In the genomic region with DNA sequence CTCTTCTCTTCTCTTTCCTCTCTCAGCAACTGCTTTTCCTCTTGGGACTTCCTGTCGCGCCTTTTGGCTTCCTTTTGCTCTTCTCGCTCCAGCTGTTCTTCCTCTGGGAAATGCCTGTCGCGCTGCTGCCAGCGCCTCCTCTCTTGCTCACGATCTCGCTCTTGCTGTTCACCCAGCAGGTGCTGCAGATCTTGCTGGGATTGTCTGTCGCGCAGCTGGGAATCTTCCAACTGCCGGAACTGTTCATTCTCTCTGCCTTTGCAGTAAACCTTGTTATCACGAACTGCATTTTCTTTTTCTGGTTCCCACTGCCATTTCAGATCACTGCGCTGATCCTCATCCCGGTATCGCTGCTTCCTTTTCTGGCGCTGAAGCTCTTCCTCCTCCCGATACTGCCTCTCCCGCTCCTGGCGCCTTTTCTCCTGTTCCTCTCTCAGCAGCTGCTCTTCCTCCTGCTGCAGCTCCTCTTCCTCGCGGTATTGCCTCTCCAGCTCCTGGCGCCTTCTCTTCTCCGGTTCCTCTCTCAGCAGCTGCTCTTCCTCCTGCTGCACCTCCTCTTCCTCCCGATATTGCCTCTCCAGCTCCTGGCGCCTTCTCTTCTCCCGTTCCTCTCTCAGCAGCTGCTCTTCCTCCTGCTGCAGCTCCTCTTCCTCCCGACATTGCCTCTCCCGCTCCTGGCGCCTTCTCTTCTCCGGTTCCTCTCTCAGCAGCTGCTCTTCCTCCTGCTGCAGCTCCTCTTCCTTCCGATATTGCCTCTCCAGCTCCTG, we compare ENCODE assay signal across 12 cellular contexts. TPM values are rescaled to one million over a fixed set of nuclear protein-coding genes. Genes with fewer than 3 reads are reported as not detected.
A peak's percentile ranks its signal among the peaks of the same experiment; 100 is the strongest.
DNase-seq lines count a peak whose midpoint lies in the region; ATAC-seq and TF ChIP-seq lines count a peak whose summit lies in the region.
"Had no signal": no experiment of that assay in that cellular context is flagged by ENCODE, and none has a peak within 500 bp of the region (broad histone marks: within the 10 kb centered on the region; RNA-seq: fewer than 3 reads in every experiment).

No MANE protein-coding gene starts in this region.

- no peak overlapping the region for H3K9ac ChIP-seq in iPS-15b (ENCODE audit: low read depth, low read length)

- H3K36me3 Mint-ChIP-seq in activated T-cell treated with anti-CD3 and anti-CD28 coated beads, Interleukin-2, amount 50 U/mL, for 24 hours (ENCODE audit: low read depth): no peaks in the 10 kb centered on the region
- no peaks in the 10 kb centered on the region for H3K36me3 Mint-ChIP-seq in activated T-cell treated with anti-CD3 and anti-CD28 coated beads, Interleukin-2, amount 50 U/mL, for 4 hours (ENCODE audit: insufficient read depth)
- H3K36me3 Mint-ChIP-seq: IgD-negative memory B cell had no signal

- H3K9me3 ChIP-seq in iPS-15b (ENCODE audit: control insufficient read depth, insufficient read depth, low read length) (peaks cover 4% of the 10 kb centered on the region), testis (no peaks in the 10 kb centered on the region)

- no peak overlapping the region for H3K27ac Mint-ChIP-seq in activated T-cell treated with anti-CD3 and anti-CD28 coated beads, Interleukin-2, amount 50 U/mL, for 24 hours

- no peaks in the 10 kb centered on the region for H3K4me1 Mint-ChIP-seq in activated T-cell treated with anti-CD3 and anti-CD28 coated beads, Interleukin-2, amount 50 U/mL, for 24 hours (ENCODE audit: low read depth)
- no peaks in the 10 kb centered on the region for H3K4me1 Mint-ChIP-seq in activated T-cell treated with anti-CD3 and anti-CD28 coated beads, Interleukin-2, amount 50 U/mL, for 4 hours (ENCODE audit: low read depth)

- intact Hi-C loops in testis (cut with DNase I; ENCODE audit: low total_unique reads): no loop called here

- H3K9me3 Mint-ChIP-seq in activated T-cell treated with anti-CD3 and anti-CD28 coated beads, Interleukin-2, amount 50 U/mL, for 24 hours: no peaks in the 10 kb centered on the region
- no peaks in the 10 kb centered on the region for H3K9me3 Mint-ChIP-seq in activated T-cell treated with anti-CD3 and anti-CD28 coated beads, Interleukin-2, amount 50 U/mL, for 4 hours
- H3K9me3 Mint-ChIP-seq: IgD-negative memory B cell had no signal

- peaks cover 5% of the 10 kb centered on the region for H3K27me3 Mint-ChIP-seq in activated T-cell treated with anti-CD3 and anti-CD28 coated beads, Interleukin-2, amount 50 U/mL, for 24 hours
- H3K27me3 Mint-ChIP-seq in activated T-cell treated with anti-CD3 and anti-CD28 coated beads, Interleukin-2, amount 50 U/mL, for 4 hours (ENCODE audit: low read depth): peaks cover 11% of the 10 kb centered on the region

- H3K4me1 ChIP-seq in iPS-15b (ENCODE audit: control insufficient read depth, insufficient read depth, low read length): no peaks in the 10 kb centered on the region
- peaks cover 11% of the 10 kb centered on the region for H3K4me1 ChIP-seq in testis

- WGBS in testis, 2 donors: 9 to 11% methylated on average over 31 of the region's 31 CpGs

- DNase-seq in activated T-cell treated with anti-CD3 and anti-CD28 coated beads, Interleukin-2, amount 50 U/mL, for 24 hours: peak; percentile 37
- DNase-seq in activated T-cell treated with anti-CD3 and anti-CD28 coated beads, Interleukin-2, amount 50 U/mL, for 4 hours: no peak
- DNase-seq in testis: peak; percentile 17
- DNase-seq in effector CD8-positive, alpha-beta T cell (lab: John Stamatoyannopoulos, UW): no peak
- DNase-seq: hippocampal formation had no signal

- TF ChIP-seq CTCF in VCaP (conservative IDR thresholded peaks at IDR 0.05): no peak
- TF ChIP-seq CTCF in testis (IDR thresholded peaks at IDR 0.05): no peak

- H3K27ac ChIP-seq in VCaP (peak overlapping the region; percentile 45; the same call in 1 of the 2 replicates), testis (no peak overlapping the region)
- H3K27ac ChIP-seq: WERI-Rb-1 had no signal

- ATAC-seq in activated T-cell treated with anti-CD3 and anti-CD28 coated beads, Interleukin-2, amount 50 U/mL, for 4 hours: no peak
- ATAC-seq in HG03196 (IDR thresholded peaks at IDR 0.05; ENCODE audit: unreplicated experiment) (no peak), GM21381 (IDR thresholded peaks at IDR 0.05; ENCODE audit: unreplicated experiment) (no peak)

- no peak for TF ChIP-seq POLR2A in testis (IDR thresholded peaks at IDR 0.05)

- H3K4me3 ChIP-seq in iPS-15b (ENCODE audit: low read depth, low read length) (peak overlapping the region; percentile 44), testis (peak overlapping the region in 1 of 2 donors; percentile 53)

- H3K27me3 ChIP-seq in iPS-15b (ENCODE audit: control insufficient read depth, insufficient read depth, low read length) (peaks cover 98% of the 10 kb centered on the region), testis (no peaks in the 10 kb centered on the region)

- H3K4me3 Mint-ChIP-seq in activated T-cell treated with anti-CD3 and anti-CD28 coated beads, Interleukin-2, amount 50 U/mL, for 24 hours: no peak overlapping the region
- H3K4me3 Mint-ChIP-seq in activated T-cell treated with anti-CD3 and anti-CD28 coated beads, Interleukin-2, amount 50 U/mL, for 4 hours: no peak overlapping the region
- H3K4me3 Mint-ChIP-seq: IgD-negative memory B cell had no signal

- H3K36me3 ChIP-seq in iPS-15b (ENCODE audit: control insufficient read depth, insufficient read depth, low read length) (no peaks in the 10 kb centered on the region), testis (ENCODE audit: low read depth, missing control alignments) (no peaks in the 10 kb centered on the region)
- H3K36me3 ChIP-seq: WERI-Rb-1 had no signal

RNA-seq across cellular contexts. Expression of a gene that starts 5.8 kb away (rescaled TPM):
- under 1 TPM in 2 of 3 donors, not detected in 1; 0.03 to 0.05 TPM for total RNA-seq in activated T-cell treated with anti-CD3 and anti-CD28 coated beads, Interleukin-2, amount 50 U/mL, for 4 hours
- 1 to 10 TPM; 2.2 to 2.9 TPM for total RNA-seq in testis
- 0.53 TPM for polyA plus RNA-seq in testis (ENCODE audit: insufficient read depth, low read depth, low replicate concordance)
- polyA plus RNA-seq: IgD-negative memory B cell had no signal

RNA-seq across cellular contexts. Expression of a gene that starts 20.6 kb away (rescaled TPM):
- not detected for total RNA-seq in activated T-cell treated with anti-CD3 and anti-CD28 coated beads, Interleukin-2, amount 50 U/mL, for 4 hours
- under 1 TPM in 1 of 2 donors, not detected in 1; 0.12 TPM for total RNA-seq in testis
- not detected for polyA plus RNA-seq in testis (ENCODE audit: insufficient read depth, low read depth, low replicate concordance)
- total RNA-seq: omental fat pad had no signal
- polyA plus RNA-seq: IgD-negative memory B cell had no signal

RNA-seq across cellular contexts. Expression of a gene that starts 49.6 kb away (rescaled TPM):
- total RNA-seq in activated T-cell treated with anti-CD3 and anti-CD28 coated beads, Interleukin-2, amount 50 U/mL, for 4 hours: not detected
- under 1 TPM in 1 of 2 donors, not detected in 1; 0.06 TPM for total RNA-seq in testis
- polyA plus RNA-seq in testis (ENCODE audit: insufficient read depth, low read depth, low replicate concordance): not detected
- total RNA-seq: omental fat pad had no signal
- polyA plus RNA-seq: IgD-negative memory B cell had no signal

Comparison
In these comparisons a context has a peak if more than half of its experiments do, and no peak if none do; other contexts are left out.
1. DNase-seq: peak in activated T-cell treated with anti-CD3 and anti-CD28 coated beads, Interleukin-2, amount 50 U/mL, for 24 hours (single experiment) and testis (single experiment); none in activated T-cell treated with anti-CD3 and anti-CD28 coated beads, Interleukin-2, amount 50 U/mL, for 4 hours (single experiment) and effector CD8-positive, alpha-beta T cell (single experiment).